In the genomic region with DNA sequence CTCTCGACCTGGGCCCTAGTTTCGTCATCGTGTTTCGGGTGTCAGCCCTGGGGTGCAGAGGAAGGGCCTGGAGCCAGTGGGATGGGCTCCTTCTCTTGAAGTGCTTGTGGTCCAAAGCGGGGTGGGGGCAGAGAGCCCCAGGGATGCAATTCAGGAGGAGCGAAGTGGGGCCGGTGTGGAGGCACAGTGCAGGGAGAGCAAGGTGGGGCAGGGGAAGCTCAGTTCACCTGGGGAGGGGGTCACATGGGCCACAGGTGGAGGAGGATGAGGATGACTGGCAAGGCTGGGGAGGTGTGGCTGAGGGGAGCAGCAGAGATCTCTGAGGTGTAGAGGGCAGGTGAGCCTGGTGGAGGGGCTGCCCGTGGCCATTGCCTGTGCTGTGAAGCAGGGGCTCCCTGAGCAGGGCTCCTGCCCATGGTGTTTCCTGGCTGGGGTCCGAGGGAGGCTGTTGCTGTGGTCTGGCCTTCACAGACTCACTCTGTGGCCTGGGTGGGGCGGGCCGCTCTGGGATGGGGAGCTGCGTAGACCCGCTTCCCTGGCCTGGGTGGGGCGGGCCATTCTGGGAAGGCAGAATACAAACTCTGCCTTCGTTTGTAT, we compare ENCODE assay signal across 9 cellular contexts. TPM values are rescaled to one million over a fixed set of nuclear protein-coding genes. Genes with fewer than 3 reads are reported as not detected.
"Had no signal": no experiment of that assay in that cellular context is flagged by ENCODE, and none has a peak within 500 bp of the region (broad histone marks: within the 10 kb centered on the region; RNA-seq: fewer than 3 reads in every experiment).

No MANE protein-coding gene starts in this region.

- H3K4me1 ChIP-seq: right lobe of liver had no signal

- H3K36me3 ChIP-seq: right lobe of liver, thoracic aorta had no signal

- H3K27me3 ChIP-seq: right lobe of liver had no signal

- H3K27ac ChIP-seq: right lobe of liver, thoracic aorta had no signal

- ATAC-seq: left ventricle myocardium superior, right lobe of liver had no signal

- H3K9me3 ChIP-seq: right lobe of liver, thoracic aorta had no signal

- DNase-seq: activated CD4-positive, alpha-beta T cell treated with anti-CD3 and anti-CD28 coated beads, Interleukin-2, amount 50 U/mL, for 4 hours; activated naive CD8-positive, alpha-beta T cell treated with anti-CD3 and anti-CD28 coated beads for 36 hours; activated T-cell treated with anti-CD3 and anti-CD28 coated beads, Interleukin-2, amount 50 U/mL, for 1 hour; foreskin melanocyte; left ventricle myocardium superior; stimulated activated CD4-positive, alpha-beta T cell treated with anti-CD3 and anti-CD28 coated beads, Interleukin-2, amount 100 ng/mL, for 24 hours had no signal

- H3K4me3 ChIP-seq: dorsolateral prefrontal cortex, right lobe of liver, thoracic aorta had no signal

RNA-seq across cellular contexts. Expression of a gene that starts 6.9 kb away (rescaled TPM):
- total RNA-seq: activated naive CD8-positive, alpha-beta T cell treated with anti-CD3 and anti-CD28 coated beads for 36 hours had no signal
